ENCODE assay signal across 19 cellular contexts in genomic region chr9:128615571-128615970, GRCh38.
"Had no signal": no experiment of that assay in that cellular context is flagged by ENCODE, and none has a peak within 500 bp of the region (broad histone marks: within the 10 kb centered on the region; RNA-seq: fewer than 3 reads in every experiment).

No MANE protein-coding gene starts in this region.

- H3K27ac ChIP-seq: SJCRH30 had no signal

- H3K4me1 ChIP-seq: SJCRH30 had no signal

- H3K27me3 ChIP-seq: MG63, SJCRH30 had no signal

- H3K4me3 ChIP-seq: MG63, SJCRH30 had no signal

- H3K9me3 ChIP-seq: MG63, SJCRH30 had no signal

- DNase-seq: Karpas-422, KG1, MG63, NCI-H1092 treated with DMSO at 0.1 percent for 48 hours, NCI-H1436, NCI-H187, NCI-H2029, NCI-H2081 treated with DMSO at 0.1 percent for 48 hours, NCI-H2171, NCI-H226, NCI-H446, NCI-H510A, NCI-H524 treated with DMSO at 0.1 percent for 48 hours, NCI-H69, NCI-H774, RPMI8226, SHP77 treated with DMSO at 0.1 percent for 48 hours, SJCRH30 had no signal

- ATAC-seq: SK-N-SH treated with all-trans-retinoic acid at 6 μM for 48 hours had no signal
